2 cellular contexts compared by ENCODE assay signal in genomic region chr13:20983386-20983785, GRCh38.
TF ChIP-seq lines count a peak whose summit lies in the region.

No MANE protein-coding gene starts in this region.

TF ChIP-seq in HepG2, 621 proteins besides CTCF, POLR2A, EP300 and RAD21:
- TF ChIP-seq RBM22 (optimal IDR thresholded peaks at IDR 0.05; ENCODE audit: low read length): peak; percentile 41
- no peak for TF ChIP-seq TRAFD1 (CRISPR knock-in tag; IDR thresholded peaks at IDR 0.05; ENCODE audit: borderline replicate concordance)

TF ChIP-seq in H1, 55 proteins besides CTCF, POLR2A, EP300 and RAD21:
- TF ChIP-seq SIN3A (conservative IDR thresholded peaks at IDR 0.05 in 1 of 2, IDR thresholded peaks at IDR 0.05 in 1 of 2; ENCODE audit: low read depth in 1 of 2, low read length in 2 of 2) (no peak), MAX (IDR thresholded peaks at IDR 0.05) (no peak), JUND (IDR thresholded peaks at IDR 0.05; ENCODE audit: low read length) (no peak), RXRA (IDR thresholded peaks at IDR 0.05; ENCODE audit: insufficient read depth, low read depth, low read length) (no peak), YY1 (IDR thresholded peaks at IDR 0.05; ENCODE audit: low read depth, low read length) (no peak), BACH1 (IDR thresholded peaks at IDR 0.05; ENCODE audit: low read length) (no peak), MAFK (IDR thresholded peaks at IDR 0.05; ENCODE audit: low read depth, low read length) (no peak), PHF8 (conservative IDR thresholded peaks at IDR 0.05; ENCODE audit: low read depth, low read length) (no peak), FOSL1 (IDR thresholded peaks at IDR 0.05; ENCODE audit: insufficient read depth, low read depth, low read length) (no peak), CBX5 (IDR thresholded peaks at IDR 0.05; ENCODE audit: low read depth, low read length) (no peak), KDM4A (IDR thresholded peaks at IDR 0.05; ENCODE audit: low read depth, low read length, severe bottlenecking) (no peak), HDAC6 (IDR thresholded peaks at IDR 0.05; ENCODE audit: low read depth, low read length) (no peak), SP2 (IDR thresholded peaks at IDR 0.05; ENCODE audit: low read length) (no peak), ATF2 (IDR thresholded peaks at IDR 0.05; ENCODE audit: low read length) (no peak), TCF12 (IDR thresholded peaks at IDR 0.05; ENCODE audit: low read depth, low read length) (no peak), TEAD4 (IDR thresholded peaks at IDR 0.05; ENCODE audit: low read depth, low read length) (no peak)
TF ChIP-seq in H1: peak in this region for 0.
